10 cellular contexts compared by ENCODE assay signal in genomic region chr1:226688056-226688748, GRCh38.
DNase-seq lines count a peak whose midpoint lies in the region; ATAC-seq and TF ChIP-seq lines count a peak whose summit lies in the region.
"Had no signal": no experiment of that assay in that cellular context is flagged by ENCODE, and none has a peak within 500 bp of the region (broad histone marks: within the 10 kb centered on the region; RNA-seq: fewer than 3 reads in every experiment).

No MANE protein-coding gene starts in this region.

- H3K36me3 Mint-ChIP-seq in stimulated activated naive B cell treated with anti-CD40 and anti-IgM and Interleukin-4, amounts not matched to agents 10 μg/mL and 1 μg/mL and 100 μg/mL, for 72 hours: peaks cover 49 to 84% of the 10 kb centered on the region in 2 donors
- H3K36me3 Mint-ChIP-seq: mesothelial cell of epicardium had no signal

- CTCF ChIA-PET in GM10248 (lab: Yijun Ruan, JAX): interaction anchor here (0.6 to 4.7 kb wide), 14 partner anchors 11 to 141 kb away, joined by 3 to 39 read pairs (median 4); no protein-coding TSS in a partner anchor

- no peaks in the 10 kb centered on the region for H3K27me3 Mint-ChIP-seq in stimulated activated naive B cell treated with anti-CD40 and anti-IgM and Interleukin-4, amounts not matched to agents 10 μg/mL and 1 μg/mL and 100 μg/mL, for 72 hours

- TF ChIP-seq CTCF in GM10248 (IDR thresholded peaks at IDR 0.05; ENCODE audit: control extremely low read depth, extremely low read depth, low read depth, missing control alignments): no peak

- peak; percentile 43 for DNase-seq in RPMI8226
- peak; percentile 43 for DNase-seq in iPS-NIHi11 (ENCODE audit: low spot score)
- peak; percentile 68 for DNase-seq in stimulated activated naive B cell treated with anti-CD40 and anti-IgM and Interleukin-4, amounts not matched to agents 10 μg/mL and 1 μg/mL and 100 μg/mL, for 72 hours
- DNase-seq in ACHN: no peak
- no peak for DNase-seq in GM10248 (ENCODE audit: extremely low spot score)
- DNase-seq in activated CD8-positive, alpha-beta memory T cell treated with anti-CD3 and anti-CD28 coated beads for 24 hours: no peak
- DNase-seq: NCI-H510A had no signal

- H3K4me1 Mint-ChIP-seq in stimulated activated naive B cell treated with anti-CD40 and anti-IgM and Interleukin-4, amounts not matched to agents 10 μg/mL and 1 μg/mL and 100 μg/mL, for 72 hours: peaks cover 89 to 100% of the 10 kb centered on the region in 2 donors

- H3K27ac Mint-ChIP-seq in stimulated activated naive B cell treated with anti-CD40 and anti-IgM and Interleukin-4, amounts not matched to agents 10 μg/mL and 1 μg/mL and 100 μg/mL, for 72 hours: peak overlapping the region; percentile 96
- H3K27ac Mint-ChIP-seq: mesothelial cell of epicardium had no signal

- in situ Hi-C loops in ACHN (cut with HindIII; ENCODE audit: low pct_ligation_motif_present, low pct_unique_long_range_greater_than_20kb, low sequenced_read_pairs): no loop called here

- no peaks in the 10 kb centered on the region for H3K9me3 Mint-ChIP-seq in stimulated activated naive B cell treated with anti-CD40 and anti-IgM and Interleukin-4, amounts not matched to agents 10 μg/mL and 1 μg/mL and 100 μg/mL, for 72 hours
- H3K9me3 Mint-ChIP-seq: mesothelial cell of epicardium had no signal

- peak; percentile 45 for ATAC-seq in GM21381 (IDR thresholded peaks at IDR 0.05; ENCODE audit: unreplicated experiment)
- peak; percentile 80 to 91 for ATAC-seq in stimulated activated naive B cell treated with anti-CD40 and anti-IgM and Interleukin-4, amounts not matched to agents 10 μg/mL and 1 μg/mL and 100 μg/mL, for 72 hours (replicated peaks)
- ATAC-seq: K562 had no signal

- POLR2A ChIA-PET in GM10248 (lab: Yijun Ruan, JAX): no interaction called here

- H3K4me3 Mint-ChIP-seq in stimulated activated naive B cell treated with anti-CD40 and anti-IgM and Interleukin-4, amounts not matched to agents 10 μg/mL and 1 μg/mL and 100 μg/mL, for 72 hours: peak overlapping the region; percentile 44 to 48
- H3K4me3 Mint-ChIP-seq: mesothelial cell of epicardium had no signal

Comparison
In these comparisons a context has a peak if more than half of its experiments do, and no peak if none do; other contexts are left out.
1. DNase-seq: peak in RPMI8226 (single experiment), iPS-NIHi11 (single experiment) and stimulated activated naive B cell treated with anti-CD40 and anti-IgM and Interleukin-4, amounts not matched to agents 10 μg/mL and 1 μg/mL and 100 μg/mL, for 72 hours (single experiment); none in ACHN (single experiment), GM10248 (single experiment) and activated CD8-positive, alpha-beta memory T cell treated with anti-CD3 and anti-CD28 coated beads for 24 hours (single experiment).